Comparison of ENCODE assay signal across 9 cellular contexts in genomic region chr1:51313961-51314777, GRCh38. TPM values are rescaled to one million over a fixed set of nuclear protein-coding genes. Genes with fewer than 3 reads are reported as not detected.
A peak's percentile ranks its signal among the peaks of the same experiment; 100 is the strongest.
DNase-seq lines count a peak whose midpoint lies in the region; ATAC-seq and TF ChIP-seq lines count a peak whose summit lies in the region.
"Had no signal": no experiment of that assay in that cellular context is flagged by ENCODE, and none has a peak within 500 bp of the region (broad histone marks: within the 10 kb centered on the region; RNA-seq: fewer than 3 reads in every experiment).

No MANE protein-coding gene starts in this region.

- peak overlapping the region; percentile 8 for H3K27ac Mint-ChIP-seq in stimulated activated effector memory CD8-positive, alpha-beta T cell treated with anti-CD3 and anti-CD28 coated beads, Interleukin-12 subunit alpha, Interleukin-12 subunit beta, amount 100 ng/mL, for 72 hours
- H3K27ac Mint-ChIP-seq in glutamatergic neuron (ENCODE audit: unreplicated experiment) = no peak overlapping the region
- H3K27ac Mint-ChIP-seq: activated naive CD8-positive, alpha-beta T cell had no signal

- peak; percentile 46 for DNase-seq in RKO (ENCODE audit: low spot score)
- peak; percentile 84 for DNase-seq in fibroblast of the aortic adventitia (ENCODE audit: low read depth)
- DNase-seq in stimulated activated effector memory CD8-positive, alpha-beta T cell treated with anti-CD3 and anti-CD28 coated beads, Interleukin-12 subunit alpha, Interleukin-12 subunit beta, amount 100 ng/mL, for 72 hours (ENCODE audit: low spot score in 2 of 2) = no peak
- no peak for DNase-seq in GM20000 (ENCODE audit: low spot score)
- DNase-seq in activated CD8-positive, alpha-beta memory T cell treated with anti-CD3 and anti-CD28 coated beads, Interleukin-2, amount 50 U/mL, for 4 hours = no peak
- no peak for DNase-seq in glutamatergic neuron
- DNase-seq in NOMO-1 treated with DMSO at 0.1 percent for 48 hours (lab: John Stamatoyannopoulos, UW; ENCODE audit: unreplicated experiment) = no peak

- TF ChIP-seq CTCF in fibroblast of the aortic adventitia (IDR thresholded peaks at IDR 0.05; ENCODE audit: insufficient read depth, low read length) = no peak
- no peak for TF ChIP-seq CTCF in GM20000 (IDR thresholded peaks at IDR 0.05; ENCODE audit: extremely low read depth, missing control alignments)
- TF ChIP-seq CTCF in glutamatergic neuron (IDR thresholded peaks at IDR 0.05; ENCODE audit: partially characterized antibody, unreplicated experiment) = no peak

- peak; percentile 55 for ATAC-seq in GM18511 (IDR thresholded peaks at IDR 0.05; ENCODE audit: unreplicated experiment)
- peak; percentile 76 for ATAC-seq in stimulated activated effector memory CD8-positive, alpha-beta T cell treated with anti-CD3 and anti-CD28 coated beads, Interleukin-12 subunit alpha, Interleukin-12 subunit beta, amount 100 ng/mL, for 72 hours

- H3K4me3 ChIP-seq in fibroblast of the aortic adventitia (ENCODE audit: low read depth, low read length) = no peak overlapping the region

- H3K4me1 Mint-ChIP-seq in stimulated activated effector memory CD8-positive, alpha-beta T cell treated with anti-CD3 and anti-CD28 coated beads, Interleukin-12 subunit alpha, Interleukin-12 subunit beta, amount 100 ng/mL, for 72 hours = peaks cover 11% of the 10 kb centered on the region
- H3K4me1 Mint-ChIP-seq in glutamatergic neuron (ENCODE audit: low read depth, unreplicated experiment) = peaks cover 21% of the 10 kb centered on the region

- no peaks in the 10 kb centered on the region for H3K36me3 Mint-ChIP-seq in stimulated activated effector memory CD8-positive, alpha-beta T cell treated with anti-CD3 and anti-CD28 coated beads, Interleukin-12 subunit alpha, Interleukin-12 subunit beta, amount 100 ng/mL, for 72 hours
- peaks cover 5% of the 10 kb centered on the region for H3K36me3 Mint-ChIP-seq in glutamatergic neuron (ENCODE audit: unreplicated experiment)
- H3K36me3 Mint-ChIP-seq: activated naive CD8-positive, alpha-beta T cell had no signal

- H3K9me3 Mint-ChIP-seq in stimulated activated effector memory CD8-positive, alpha-beta T cell treated with anti-CD3 and anti-CD28 coated beads, Interleukin-12 subunit alpha, Interleukin-12 subunit beta, amount 100 ng/mL, for 72 hours = no peaks in the 10 kb centered on the region
- H3K9me3 Mint-ChIP-seq in glutamatergic neuron (ENCODE audit: unreplicated experiment) = peaks cover 3% of the 10 kb centered on the region

- no peak overlapping the region for H3K4me3 Mint-ChIP-seq in stimulated activated effector memory CD8-positive, alpha-beta T cell treated with anti-CD3 and anti-CD28 coated beads, Interleukin-12 subunit alpha, Interleukin-12 subunit beta, amount 100 ng/mL, for 72 hours
- no peak overlapping the region for H3K4me3 Mint-ChIP-seq in glutamatergic neuron (ENCODE audit: unreplicated experiment)
- H3K4me3 Mint-ChIP-seq: activated naive CD8-positive, alpha-beta T cell had no signal

- H3K27me3 Mint-ChIP-seq in glutamatergic neuron (ENCODE audit: unreplicated experiment) = peaks cover 11% of the 10 kb centered on the region
- H3K27me3 Mint-ChIP-seq: activated naive CD8-positive, alpha-beta T cell had no signal

RNA-seq across cellular contexts. Expression of gene TTC39A, which starts 16.2 kb away (rescaled TPM):
- 0.25 and 2.0 TPM in 2 replicates for total RNA-seq in fibroblast of the aortic adventitia (ENCODE audit: low replicate concordance)
- total RNA-seq in glutamatergic neuron (ENCODE audit: unreplicated experiment) = 28.0 TPM

Comparison
In these comparisons a context has a peak if more than half of its experiments do, and no peak if none do; other contexts are left out.
1. DNase-seq: peak in RKO (single experiment) and fibroblast of the aortic adventitia (single experiment); none in stimulated activated effector memory CD8-positive, alpha-beta T cell treated with anti-CD3 and anti-CD28 coated beads, Interleukin-12 subunit alpha, Interleukin-12 subunit beta, amount 100 ng/mL, for 72 hours (0 of 2), GM20000 (single experiment), activated CD8-positive, alpha-beta memory T cell treated with anti-CD3 and anti-CD28 coated beads, Interleukin-2, amount 50 U/mL, for 4 hours (single experiment), glutamatergic neuron (single experiment) and NOMO-1 treated with DMSO at 0.1 percent for 48 hours (single experiment).